11 cellular contexts compared by ENCODE assay signal in genomic region chr1:191695865-191696264, GRCh38.
A peak's percentile ranks its signal among the peaks of the same experiment; 100 is the strongest.
DNase-seq lines count a peak whose midpoint lies in the region; ATAC-seq and TF ChIP-seq lines count a peak whose summit lies in the region.
"Had no signal": no experiment of that assay in that cellular context is flagged by ENCODE, and none has a peak within 500 bp of the region (broad histone marks: within the 10 kb centered on the region; RNA-seq: fewer than 3 reads in every experiment).

No MANE protein-coding gene starts in this region.

- ATAC-seq in GM18517 (IDR thresholded peaks at IDR 0.05; ENCODE audit: unreplicated experiment) (peak; percentile 91), GM21619 (IDR thresholded peaks at IDR 0.05; ENCODE audit: unreplicated experiment) (peak; percentile 78), HG03159 (IDR thresholded peaks at IDR 0.05; ENCODE audit: unreplicated experiment) (peak; percentile 90)

- in situ Hi-C loops in astrocyte of the spinal cord (cut with HindIII; ENCODE audit: low sequenced_read_pairs): no loop called here

- no peak overlapping the region for H3K4me3 ChIP-seq in astrocyte of the spinal cord (ENCODE audit: low read depth, low read length)
- H3K4me3 ChIP-seq: thoracic aorta had no signal

- no peak for TF ChIP-seq CTCF in astrocyte of the spinal cord (IDR thresholded peaks at IDR 0.05; ENCODE audit: low read depth, low read length)

- DNase-seq in astrocyte of the spinal cord (ENCODE audit: low read depth, low spot score) (peak; percentile 5), NCI-H82 (lab: John Stamatoyannopoulos, UW) (no peak), NCI-H1417 treated with DMSO at 0.1 percent for 48 hours (lab: John Stamatoyannopoulos, UW) (no peak), middle frontal gyrus (ENCODE audit: extremely low spot score, low spot score) (no peak)
- DNase-seq in stimulated activated CD4-positive, alpha-beta T cell treated with anti-CD3 and anti-CD28 coated beads, Interleukin-4, amount 100 ng/mL, for 24 hours: no peak
- DNase-seq: activated naive CD4-positive, alpha-beta T cell; CD4-positive, alpha-beta T cell had no signal
